ENCODE assay signal across 8 cellular contexts in genomic region chr6:142819603-142820335, GRCh38.
DNase-seq lines count a peak whose midpoint lies in the region; ATAC-seq and TF ChIP-seq lines count a peak whose summit lies in the region.

No MANE protein-coding gene starts in this region.

- H3K4me3 ChIP-seq in AG04450 (ENCODE audit: low read depth, low read length): peak overlapping the region; percentile 2; the same call in 1 of the 2 replicates
- peak overlapping the region; percentile 17 to 44 for H3K4me3 ChIP-seq in cardiac fibroblast (replicated peaks in 1 of 2; ENCODE audit: low read depth in 2 of 2, low read length in 2 of 2)
- H3K4me3 ChIP-seq in mucosa of rectum (ENCODE audit: low read length in 2 of 2): peak overlapping the region; percentile 43 to 75
- peak overlapping the region; percentile 43 for H3K4me3 ChIP-seq in urinary bladder (ENCODE audit: low read depth, low read length)

- 42% methylated on average over 8 of the region's 8 CpGs for WGBS in urinary bladder

- TF ChIP-seq CTCF in AG04450 (IDR thresholded peaks at IDR 0.05; ENCODE audit: low read depth, low read length): no peak
- no peak for TF ChIP-seq CTCF in cardiac fibroblast (IDR thresholded peaks at IDR 0.05; ENCODE audit: low read depth, low read length)

- H3K4me1 ChIP-seq in mucosa of rectum (ENCODE audit: control insufficient read depth in 2 of 2, insufficient read depth in 2 of 2, low read length in 2 of 2) (peaks cover 7% of the 10 kb centered on the region in 2 donors), urinary bladder (ENCODE audit: insufficient read depth) (no peaks in the 10 kb centered on the region)

- peak overlapping the region in 1 of 2 donors; percentile 61 for H3K9ac ChIP-seq in mucosa of rectum (ENCODE audit: low read depth in 1 of 2, low read length in 2 of 2)

- H3K27ac ChIP-seq in AG04450 (ENCODE audit: low read depth, low read length): no peak overlapping the region
- H3K27ac ChIP-seq in mucosa of rectum (ENCODE audit: low read depth in 2 of 2, low read length in 2 of 2): peak overlapping the region; percentile 40 to 41
- H3K27ac ChIP-seq in urinary bladder (ENCODE audit: low read depth): peak overlapping the region; percentile 10

- DNase-seq in AG04450 (ENCODE audit: low read depth, low spot score) (no peak), cardiac fibroblast (ENCODE audit: low read depth in 2 of 2) (peak; percentile 42 to 67), 8988T (no peak)

- CTCF ChIA-PET in AG04450 (lab: Charles Lee): no interaction called here

- peaks cover 3% of the 10 kb centered on the region; the same call in 1 of the 2 replicates for H3K9me3 ChIP-seq in AG04450 (ENCODE audit: control insufficient read depth, insufficient read depth, low read length)
- no peaks in the 10 kb centered on the region for H3K9me3 ChIP-seq in mucosa of rectum (ENCODE audit: control insufficient read depth in 2 of 2, low read length in 2 of 2)

- H3K36me3 ChIP-seq in mucosa of rectum (ENCODE audit: control insufficient read depth in 2 of 2, insufficient read depth in 2 of 2, low read length in 2 of 2): no peaks in the 10 kb centered on the region
- no peaks in the 10 kb centered on the region for H3K36me3 ChIP-seq in urinary bladder (ENCODE audit: insufficient read depth)

- ATAC-seq in GM18873 (IDR thresholded peaks at IDR 0.05; ENCODE audit: low FRiP score, unreplicated experiment) (peak; percentile 57), HG03135 (IDR thresholded peaks at IDR 0.05; ENCODE audit: unreplicated experiment) (peak; percentile 59), SK-N-SH treated with all-trans-retinoic acid at 6 μM for 48 hours (peak; percentile 71)

- POLR2A ChIA-PET in AG04450 (lab: Yijun Ruan, JAX): no interaction called here

- H3K27me3 ChIP-seq in AG04450 (ENCODE audit: control insufficient read depth, insufficient read depth, low read length) (no peaks in the 10 kb centered on the region), mucosa of rectum (ENCODE audit: control insufficient read depth in 2 of 2, insufficient read depth in 2 of 2, low read length in 2 of 2) (no peaks in the 10 kb centered on the region)

TF ChIP-seq in SK-N-SH treated with all-trans-retinoic acid at 6 μM for 48 hours, 23 proteins besides CTCF, POLR2A, EP300 and RAD21:
- TF ChIP-seq GLIS3 (CRISPR knock-in tag; IDR thresholded peaks at IDR 0.05) (no peak), ZFP3 (CRISPR knock-in tag; IDR thresholded peaks at IDR 0.05) (no peak), ZNF565 (CRISPR knock-in tag; conservative IDR thresholded peaks at IDR 0.05; ENCODE audit: low read depth) (no peak), OSR1 (CRISPR knock-in tag; IDR thresholded peaks at IDR 0.05) (no peak), ISL1 (CRISPR knock-in tag; IDR thresholded peaks at IDR 0.05) (no peak), CSDC2 (CRISPR knock-in tag; IDR thresholded peaks at IDR 0.05) (no peak), TCF4 (CRISPR knock-in tag; IDR thresholded peaks at IDR 0.05; ENCODE audit: borderline replicate concordance) (no peak), RARB (CRISPR knock-in tag; IDR thresholded peaks at IDR 0.05) (no peak)

Comparison
In these comparisons a context has a peak if more than half of its experiments do, and no peak if none do; other contexts are left out.
1. DNase-seq: peak in cardiac fibroblast (2 of 2); none in AG04450 (single experiment) and 8988T (single experiment).
2. H3K4me3 ChIP-seq: peak in every context shown above with its lines; median percentile 59 in mucosa of rectum; 43 in urinary bladder; 30 in cardiac fibroblast; 2 in AG04450.
3. Peak in every context shown above with its lines, with median percentiles within 50 percentile points of each other: ATAC-seq.